8 cellular contexts compared by ENCODE assay signal in the genomic region with DNA sequence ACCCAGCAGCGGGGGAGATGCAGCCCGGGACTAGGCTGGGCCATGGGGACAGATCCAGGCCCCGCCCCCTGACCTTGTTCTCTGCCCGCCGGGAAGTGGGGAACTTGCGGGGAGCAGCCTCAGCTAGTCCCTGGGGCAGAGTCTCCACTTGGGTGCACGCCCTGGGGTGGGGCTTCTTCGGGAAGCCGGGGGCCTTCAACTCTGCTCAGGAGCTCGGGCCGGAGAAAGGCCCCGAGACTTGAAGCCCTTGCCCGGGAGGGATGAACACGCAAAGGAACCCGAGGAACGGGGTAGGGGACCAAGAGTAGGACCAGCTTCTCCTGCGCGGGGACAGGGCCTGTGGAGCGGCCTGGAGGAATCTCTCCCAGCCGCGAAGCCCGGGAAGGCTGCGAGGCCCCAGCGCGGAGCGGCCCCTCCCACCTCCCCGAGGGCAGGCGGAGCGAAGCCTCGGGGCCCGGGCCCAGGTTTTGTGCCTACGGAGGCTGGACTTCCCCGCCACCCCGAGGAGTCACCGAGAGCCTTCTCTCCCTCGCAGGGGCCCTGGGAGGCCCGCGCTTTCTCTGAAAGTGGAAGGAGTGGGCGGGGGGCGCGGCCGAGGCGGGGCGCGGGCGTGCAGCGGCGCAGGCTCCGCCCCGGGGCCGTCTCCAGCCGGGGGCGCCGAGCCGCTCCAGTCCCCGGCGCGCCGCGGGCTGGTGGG. TPM values are rescaled to one million over a fixed set of nuclear protein-coding genes. Genes with fewer than 3 reads are reported as not detected.
DNase-seq lines count a peak whose midpoint lies in the region; ATAC-seq and TF ChIP-seq lines count a peak whose summit lies in the region.

A gene (plus strand): TSS at position 670 of the 697 bp plus-strand sequence. CDS start 54 bp downstream, outside the sequence.

- ATAC-seq in HG03439 (IDR thresholded peaks at IDR 0.05; ENCODE audit: unreplicated experiment): peak; percentile 73
- peak; percentile 86 for ATAC-seq in naive thymus-derived CD8-positive, alpha-beta T cell
- ATAC-seq in stimulated activated naive B cell treated with anti-CD40 and anti-IgM and Interleukin-4, amounts not matched to agents 10 μg/mL and 1 μg/mL and 100 μg/mL, for 72 hours (replicated peaks): peak; percentile 85

- DNase-seq in C1 segment of cervical spinal cord (lab: John Stamatoyannopoulos, UW) (peak in 10 of 14 donors; percentile 9 to 73 (median 30)), GM19240 (ENCODE audit: insufficient read length, low spot score) (peak; percentile 86), NOMO-1 treated with dmso at 0.1 percent for 144 hours (lab: John Stamatoyannopoulos, UW; ENCODE audit: unreplicated experiment) (peak; percentile 40), activated T-cell treated with anti-CD3 and anti-CD28 coated beads for 24 hours (ENCODE audit: low read depth) (peak; percentile 85), erythroblast (lab: John Stamatoyannopoulos, UW) (peak; percentile 45 to 66)
- peak; percentile 58 to 83 (median 77) for DNase-seq in naive thymus-derived CD8-positive, alpha-beta T cell
- DNase-seq in stimulated activated naive B cell treated with anti-CD40 and anti-IgM and Interleukin-4, amounts not matched to agents 10 μg/mL and 1 μg/mL and 100 μg/mL, for 72 hours: peak; percentile 79

- H3K4me1 Mint-ChIP-seq in naive thymus-derived CD8-positive, alpha-beta T cell: peaks cover 6 to 21% (median 15%) of the 10 kb centered on the region in 4 donors
- H3K4me1 Mint-ChIP-seq in stimulated activated naive B cell treated with anti-CD40 and anti-IgM and Interleukin-4, amounts not matched to agents 10 μg/mL and 1 μg/mL and 100 μg/mL, for 72 hours: peaks cover 13 to 28% of the 10 kb centered on the region in 2 donors

- POLR2A ChIA-PET in naive thymus-derived CD8-positive, alpha-beta T cell (lab: Charles Lee): interaction anchor here (0.6 to 1.3 kb wide), 6 partner anchors 10 to 128 kb away, joined by 3 to 4 read pairs (median 3); a partner anchor contains a TSS

- H3K4me3 Mint-ChIP-seq in naive thymus-derived CD8-positive, alpha-beta T cell: peak within 1 kb of the TSS; percentile 76 to 90 (median 86)
- H3K4me3 Mint-ChIP-seq in stimulated activated naive B cell treated with anti-CD40 and anti-IgM and Interleukin-4, amounts not matched to agents 10 μg/mL and 1 μg/mL and 100 μg/mL, for 72 hours: peak within 1 kb of the TSS; percentile 82 to 85

- H3K27me3 Mint-ChIP-seq in naive thymus-derived CD8-positive, alpha-beta T cell: peaks cover 17 to 55% (median 31%) of the 10 kb centered on the region in 5 donors
- peaks cover 42 to 64% of the 10 kb centered on the region in 2 donors for H3K27me3 Mint-ChIP-seq in stimulated activated naive B cell treated with anti-CD40 and anti-IgM and Interleukin-4, amounts not matched to agents 10 μg/mL and 1 μg/mL and 100 μg/mL, for 72 hours

- no peaks in the 10 kb centered on the region for H3K9me3 Mint-ChIP-seq in naive thymus-derived CD8-positive, alpha-beta T cell
- no peaks in the 10 kb centered on the region for H3K9me3 Mint-ChIP-seq in stimulated activated naive B cell treated with anti-CD40 and anti-IgM and Interleukin-4, amounts not matched to agents 10 μg/mL and 1 μg/mL and 100 μg/mL, for 72 hours

- no peak for TF ChIP-seq POLR2A in erythroblast (IDR thresholded peaks at IDR 0.05; ENCODE audit: low read length)

- H3K27ac Mint-ChIP-seq in naive thymus-derived CD8-positive, alpha-beta T cell: peak within 1 kb of the TSS in 4 of 10 donors; percentile 11 to 64 (median 30)
- H3K27ac Mint-ChIP-seq in stimulated activated naive B cell treated with anti-CD40 and anti-IgM and Interleukin-4, amounts not matched to agents 10 μg/mL and 1 μg/mL and 100 μg/mL, for 72 hours: peak within 1 kb of the TSS; percentile 79

- H3K36me3 Mint-ChIP-seq in naive thymus-derived CD8-positive, alpha-beta T cell: no peaks in the 10 kb centered on the region
- H3K36me3 Mint-ChIP-seq in stimulated activated naive B cell treated with anti-CD40 and anti-IgM and Interleukin-4, amounts not matched to agents 10 μg/mL and 1 μg/mL and 100 μg/mL, for 72 hours: no peaks in the 10 kb centered on the region

RNA-seq across cellular contexts. Expression of the gene that starts here (rescaled TPM):
- total RNA-seq in naive thymus-derived CD8-positive, alpha-beta T cell: not detected
- polyA plus RNA-seq in naive thymus-derived CD8-positive, alpha-beta T cell: not detected

Comparison
In these comparisons a context has a peak if more than half of its experiments do, and no peak if none do; other contexts are left out.
1. Peak in every context shown above with its lines: DNase-seq and ATAC-seq.
2. Peak in DNase-seq and ATAC-seq in naive thymus-derived CD8-positive, alpha-beta T cell; RNA of the gene not detected or under 1 TPM.
3. DNase-seq: peak in every context shown above with its lines; median percentile 86 in GM19240; 85 in activated T-cell treated with anti-CD3 and anti-CD28 coated beads for 24 hours; 79 in stimulated activated naive B cell treated with anti-CD40 and anti-IgM and Interleukin-4, amounts not matched to agents 10 μg/mL and 1 μg/mL and 100 μg/mL, for 72 hours; 77 in naive thymus-derived CD8-positive, alpha-beta T cell; 56 in erythroblast; 40 in NOMO-1 treated with dmso at 0.1 percent for 144 hours; 30 in C1 segment of cervical spinal cord.